Comparison of ENCODE assay signal across 25 cellular contexts in the genomic region with DNA sequence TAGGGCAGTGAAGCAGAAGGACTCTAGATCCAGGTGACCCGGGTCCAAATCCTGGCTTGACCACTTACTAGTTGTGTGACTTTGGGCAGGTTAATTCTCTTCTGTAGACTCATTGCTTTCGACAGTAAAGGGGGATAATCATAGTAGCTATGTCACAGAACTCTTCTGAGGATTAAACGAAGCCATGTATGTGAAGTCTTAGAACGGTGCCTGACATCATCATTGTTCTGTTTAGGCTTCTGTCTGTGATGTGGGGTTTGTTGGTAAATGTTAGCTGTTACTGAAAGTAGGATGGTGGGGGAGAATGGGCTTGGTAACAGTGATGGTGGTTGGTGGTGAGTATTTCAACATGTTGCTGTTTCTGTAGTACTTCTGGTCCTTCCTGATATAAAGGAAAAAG.
DNase-seq lines count a peak whose midpoint lies in the region; ATAC-seq and TF ChIP-seq lines count a peak whose summit lies in the region.
"Had no signal": no experiment of that assay in that cellular context is flagged by ENCODE, and none has a peak within 500 bp of the region (broad histone marks: within the 10 kb centered on the region; RNA-seq: fewer than 3 reads in every experiment).

No MANE protein-coding gene starts in this region.

- no peak for TF ChIP-seq POLR2A in gastroesophageal sphincter (IDR thresholded peaks at IDR 0.05)

- peak; percentile 33 for DNase-seq in G401 (ENCODE audit: low spot score)
- DNase-seq in astrocyte of the hippocampus (ENCODE audit: low read depth, low spot score) = peak; percentile 47
- DNase-seq in retinal pigment epithelial cell (ENCODE audit: low read depth) = no peak
- no peak for DNase-seq in CD4-positive, alpha-beta T cell
- DNase-seq in activated CD8-positive, alpha-beta memory T cell treated with anti-CD3 and anti-CD28 coated beads for 24 hours = no peak
- DNase-seq: activated CD4-positive, alpha-beta T cell treated with anti-CD3 and anti-CD28 coated beads, Interleukin-2, amount 50 U/mL, for 48 hours; activated T-cell treated with anti-CD3 and anti-CD28 coated beads for 4 hours; amniotic stem cell; CD4-positive, CD25-positive, alpha-beta regulatory T cell; cerebellar nuclear complex; DMS153; effector memory CD8-positive, alpha-beta T cell; heart right ventricle; left lung; NCI-H1048; NCI-H2029 treated with DMSO at 0.1 percent for 48 hours; NCI-H446 treated with DMSO at 0.1 percent for 48 hours; nephron progenitor cell; Peyer's patch; stimulated activated CD8-positive, alpha-beta memory T cell treated with anti-CD3 and anti-CD28 coated beads, Interleukin-4, amount 100 ng/mL, for 48 hours; WERI-Rb-1 had no signal

- no peak overlapping the region for H3K27ac Mint-ChIP-seq in CD4-positive, alpha-beta T cell
- H3K27ac Mint-ChIP-seq: CD4-positive, CD25-positive, alpha-beta regulatory T cell; effector memory CD8-positive, alpha-beta T cell; nephron progenitor cell; T-helper 2 cell treated with Interferon-gamma antibody and Interleukin-4, amounts not matched to agents 5 μg/mL and 100 μg/mL, for 36 hours had no signal

- ATAC-seq in gastroesophageal sphincter (no peak), HG03135 (IDR thresholded peaks at IDR 0.05; ENCODE audit: unreplicated experiment) (no peak), HG03378 (IDR thresholded peaks at IDR 0.05; ENCODE audit: unreplicated experiment) (no peak)
- no peak for ATAC-seq in CD4-positive, alpha-beta T cell (ENCODE audit: poor library complexity)
- ATAC-seq: effector memory CD8-positive, alpha-beta T cell; heart right ventricle; left lung had no signal

- H3K4me1 Mint-ChIP-seq in CD4-positive, alpha-beta T cell (ENCODE audit: low read depth) = no peaks in the 10 kb centered on the region
- H3K4me1 Mint-ChIP-seq: CD4-positive, CD25-positive, alpha-beta regulatory T cell had no signal

- no peaks in the 10 kb centered on the region for H3K9me3 ChIP-seq in gastroesophageal sphincter
- no peaks in the 10 kb centered on the region for H3K9me3 ChIP-seq in CD4-positive, alpha-beta T cell (ENCODE audit: control insufficient read depth, low read length)
- H3K9me3 ChIP-seq: heart right ventricle, left lung, Peyer's patch had no signal

- peak overlapping the region; percentile 40 to 84 (median 73) for H3K27ac ChIP-seq in gastroesophageal sphincter
- H3K27ac ChIP-seq in CD4-positive, alpha-beta T cell (ENCODE audit: low read depth, low read length) = no peak overlapping the region
- H3K27ac ChIP-seq: left lung, Peyer's patch, WERI-Rb-1 had no signal

- CTCF ChIA-PET in CD4-positive, alpha-beta T cell (lab: Charles Lee) = no interaction called here

- no peaks in the 10 kb centered on the region for H3K27me3 ChIP-seq in gastroesophageal sphincter
- H3K27me3 ChIP-seq in CD4-positive, alpha-beta T cell (ENCODE audit: control insufficient read depth, insufficient read depth, low read length) = peaks cover 11% of the 10 kb centered on the region
- H3K27me3 ChIP-seq: heart right ventricle, Peyer's patch had no signal

- no peak for TF ChIP-seq EP300 in gastroesophageal sphincter (IDR thresholded peaks at IDR 0.05)

- WGBS in gastroesophageal sphincter (ENCODE audit: low coverage in 1 of 2), 2 donors = 36 to 58% methylated on average over 3 of the region's 4 CpGs

- H3K27me3 Mint-ChIP-seq in CD4-positive, alpha-beta T cell = peaks cover 40% of the 10 kb centered on the region

- intact Hi-C loops in CD4-positive, alpha-beta T cell (cut with DNase I, micrococcal nuclease) = no loop called here

- H3K4me1 ChIP-seq in gastroesophageal sphincter = peaks cover 0 to 76% (median 10%) of the 10 kb centered on the region in 3 donors

- TF ChIP-seq CTCF in gastroesophageal sphincter (IDR thresholded peaks at IDR 0.05) = no peak
- no peak for TF ChIP-seq CTCF in retinal pigment epithelial cell (conservative IDR thresholded peaks at IDR 0.05; ENCODE audit: low read depth, low read length)
- no peak for TF ChIP-seq CTCF in CD4-positive, alpha-beta T cell (IDR thresholded peaks at IDR 0.05)

- H3K36me3 Mint-ChIP-seq in CD4-positive, alpha-beta T cell (ENCODE audit: low read depth) = no peaks in the 10 kb centered on the region

- H3K36me3 ChIP-seq in gastroesophageal sphincter = peaks cover 0 to 20% of the 10 kb centered on the region in 2 donors
- H3K36me3 ChIP-seq: left lung, Peyer's patch had no signal

- in situ Hi-C loops in G401 (cut with HindIII; ENCODE audit: low sequenced_read_pairs) = no loop called here

- no peak overlapping the region for H3K4me3 ChIP-seq in gastroesophageal sphincter
- peak overlapping the region; percentile 19 for H3K4me3 ChIP-seq in retinal pigment epithelial cell (ENCODE audit: low read length)
- H3K4me3 ChIP-seq: heart right ventricle, left lung, Peyer's patch had no signal

- POLR2A ChIA-PET in CD4-positive, alpha-beta T cell (lab: Charles Lee) = no interaction called here

- H3K4me3 Mint-ChIP-seq in CD4-positive, alpha-beta T cell = no peak overlapping the region
- H3K4me3 Mint-ChIP-seq: CD4-positive, CD25-positive, alpha-beta regulatory T cell; effector memory CD8-positive, alpha-beta T cell; nephron progenitor cell; T-helper 2 cell treated with Interferon-gamma antibody and Interleukin-4, amounts not matched to agents 5 μg/mL and 100 μg/mL, for 36 hours had no signal

- no peaks in the 10 kb centered on the region for H3K9me3 Mint-ChIP-seq in CD4-positive, alpha-beta T cell
- H3K9me3 Mint-ChIP-seq: effector memory CD8-positive, alpha-beta T cell; nephron progenitor cell; T-helper 2 cell treated with Interferon-gamma antibody and Interleukin-4, amounts not matched to agents 5 μg/mL and 100 μg/mL, for 36 hours had no signal

Comparison
In these comparisons a context has a peak if more than half of its experiments do, and no peak if none do; other contexts are left out.
1. DNase-seq: peak in G401 (single experiment) and astrocyte of the hippocampus (single experiment); none in retinal pigment epithelial cell (single experiment), CD4-positive, alpha-beta T cell (0 of 10) and activated CD8-positive, alpha-beta memory T cell treated with anti-CD3 and anti-CD28 coated beads for 24 hours (single experiment).